In genomic region chr15:78205856-78206255, GRCh38 we compare ENCODE assay signal across 23 cellular contexts. TPM values are rescaled to one million over a fixed set of nuclear protein-coding genes. Genes with fewer than 3 reads are reported as not detected.
DNase-seq lines count a peak whose midpoint lies in the region; ATAC-seq and TF ChIP-seq lines count a peak whose summit lies in the region.
"Had no signal": no experiment of that assay in that cellular context is flagged by ENCODE, and none has a peak within 500 bp of the region (broad histone marks: within the 10 kb centered on the region; RNA-seq: fewer than 3 reads in every experiment).

No MANE protein-coding gene starts in this region.

- CTCF ChIA-PET in activated CD8-positive, alpha-beta memory T cell treated with anti-CD3 and anti-CD28 coated beads, Interleukin-2, amount 10 ng/mL, durations not matched to agents 7 days and 5 days (lab: Charles Lee): interaction anchor here (1.2 to 3.7 kb wide), 5 partner anchors 10 to 240 kb away, joined by 3 to 14 read pairs (median 6); no protein-coding TSS in a partner anchor

- H3K36me3 ChIP-seq in body of pancreas (replicated peaks in 1 of 2; ENCODE audit: insufficient read depth in 1 of 2, low read depth in 2 of 2) (no peaks in the 10 kb centered on the region), suprapubic skin (no peaks in the 10 kb centered on the region)
- H3K36me3 ChIP-seq: thoracic aorta had no signal

- ATAC-seq in activated CD8-positive, alpha-beta memory T cell treated with anti-CD3 and anti-CD28 coated beads, Interleukin-2, amount 10 ng/mL, durations not matched to agents 7 days and 5 days: no peak
- ATAC-seq in body of pancreas (peak; percentile 11), HG03280 (IDR thresholded peaks at IDR 0.05; ENCODE audit: unreplicated experiment) (no peak)
- ATAC-seq: A549 had no signal

- no peak for TF ChIP-seq POLR2A in body of pancreas (IDR thresholded peaks at IDR 0.05)
- no peak for TF ChIP-seq POLR2A in suprapubic skin (IDR thresholded peaks at IDR 0.05)

- peaks cover 7% of the 10 kb centered on the region for H3K27me3 Mint-ChIP-seq in activated CD8-positive, alpha-beta memory T cell treated with anti-CD3 and anti-CD28 coated beads, Interleukin-2, amount 10 ng/mL, durations not matched to agents 7 days and 5 days
- H3K27me3 Mint-ChIP-seq in nephron progenitor cell (ENCODE audit: low read depth, poor library complexity): peaks cover 20% of the 10 kb centered on the region

- 69 to 93% methylated on average over 3 to 10 of the region's 10 CpGs for WGBS in body of pancreas, 2 donors
- 96% methylated on average over 10 of the region's 10 CpGs for WGBS in suprapubic skin

- H3K27me3 ChIP-seq in body of pancreas (no peaks in the 10 kb centered on the region), suprapubic skin (no peaks in the 10 kb centered on the region)

- no peak overlapping the region for H3K27ac Mint-ChIP-seq in activated CD8-positive, alpha-beta memory T cell treated with anti-CD3 and anti-CD28 coated beads, Interleukin-2, amount 10 ng/mL, durations not matched to agents 7 days and 5 days
- H3K27ac Mint-ChIP-seq in nephron progenitor cell: peak overlapping the region; percentile 75

- peaks cover under 1% of the 10 kb centered on the region for H3K4me1 Mint-ChIP-seq in activated CD8-positive, alpha-beta memory T cell treated with anti-CD3 and anti-CD28 coated beads, Interleukin-2, amount 10 ng/mL, durations not matched to agents 7 days and 5 days
- H3K4me1 Mint-ChIP-seq in nephron progenitor cell: peaks cover 54% of the 10 kb centered on the region
- H3K4me1 Mint-ChIP-seq: CD14-positive monocyte had no signal

- no peaks in the 10 kb centered on the region for H3K36me3 Mint-ChIP-seq in activated CD8-positive, alpha-beta memory T cell treated with anti-CD3 and anti-CD28 coated beads, Interleukin-2, amount 10 ng/mL, durations not matched to agents 7 days and 5 days
- H3K36me3 Mint-ChIP-seq in nephron progenitor cell (ENCODE audit: low read depth): no peaks in the 10 kb centered on the region
- H3K36me3 Mint-ChIP-seq: CD14-positive monocyte had no signal

- peak; percentile 34 for DNase-seq in activated CD8-positive, alpha-beta memory T cell treated with anti-CD3 and anti-CD28 coated beads, Interleukin-2, amount 10 ng/mL, durations not matched to agents 7 days and 5 days
- no peak for DNase-seq in activated CD8-positive, alpha-beta memory T cell treated with anti-CD3 and anti-CD28 coated beads, Interleukin-2, amount 50 U/mL, for 4 hours
- peak; percentile 40 to 56 (median 45) for DNase-seq in body of pancreas
- DNase-seq in nephron progenitor cell: no peak
- DNase-seq in suprapubic skin (ENCODE audit: low spot score in 2 of 2): peak; percentile 55 to 68
- no peak for DNase-seq in AG08396 (ENCODE audit: low spot score)
- no peak for DNase-seq in NCI-H1105 (lab: John Stamatoyannopoulos, UW)
- DNase-seq: activated CD4-positive, alpha-beta T cell treated with anti-CD3 and anti-CD28 coated beads for 48 hours; effector CD4-positive, alpha-beta T cell; erythroblast; foreskin keratinocyte; NCI-H1436; NCI-H2171 treated with DMSO at 0.1 percent for 48 hours; NCI-H526 treated with DMSO at 0.1 percent for 48 hours; SHP77 had no signal

- no peaks in the 10 kb centered on the region for H3K9me3 ChIP-seq in body of pancreas
- no peaks in the 10 kb centered on the region for H3K9me3 ChIP-seq in suprapubic skin
- H3K9me3 ChIP-seq: A549, thoracic aorta had no signal

- TF ChIP-seq CTCF in body of pancreas (IDR thresholded peaks at IDR 0.05): no peak
- no peak for TF ChIP-seq CTCF in nephron progenitor cell (IDR thresholded peaks at IDR 0.05)
- no peak for TF ChIP-seq CTCF in suprapubic skin (IDR thresholded peaks at IDR 0.05)

- H3K27ac ChIP-seq in body of pancreas: peak overlapping the region; percentile 69 to 87 (median 72)
- no peak overlapping the region for H3K27ac ChIP-seq in suprapubic skin
- H3K27ac ChIP-seq: A549, foreskin keratinocyte, thoracic aorta had no signal

- no peak overlapping the region for H3K4me3 Mint-ChIP-seq in activated CD8-positive, alpha-beta memory T cell treated with anti-CD3 and anti-CD28 coated beads, Interleukin-2, amount 10 ng/mL, durations not matched to agents 7 days and 5 days
- H3K4me3 Mint-ChIP-seq in nephron progenitor cell: no peak overlapping the region
- H3K4me3 Mint-ChIP-seq: CD14-positive monocyte had no signal

- peaks cover 85% of the 10 kb centered on the region for H3K4me1 ChIP-seq in body of pancreas
- H3K4me1 ChIP-seq in suprapubic skin: peaks cover 65% of the 10 kb centered on the region

- no peak for TF ChIP-seq EP300 in suprapubic skin (IDR thresholded peaks at IDR 0.05)

- no peaks in the 10 kb centered on the region for H3K9me3 Mint-ChIP-seq in activated CD8-positive, alpha-beta memory T cell treated with anti-CD3 and anti-CD28 coated beads, Interleukin-2, amount 10 ng/mL, durations not matched to agents 7 days and 5 days (ENCODE audit: low read depth)
- no peaks in the 10 kb centered on the region for H3K9me3 Mint-ChIP-seq in nephron progenitor cell
- H3K9me3 Mint-ChIP-seq: CD14-positive monocyte had no signal

- H3K4me3 ChIP-seq in body of pancreas (no peak overlapping the region), suprapubic skin (no peak overlapping the region)
- H3K4me3 ChIP-seq: A549, thoracic aorta had no signal

- intact Hi-C loops in body of pancreas (cut with DNase I): no loop called here

RNA-seq across cellular contexts. Expression of gene ACSBG1, which starts 28.5 kb away (rescaled TPM):
- total RNA-seq in activated CD8-positive, alpha-beta memory T cell treated with anti-CD3 and anti-CD28 coated beads, Interleukin-2, amount 10 ng/mL, durations not matched to agents 7 days and 5 days: under 1 TPM in 1 of 2 experiments, not detected in 1; 0.28 TPM
- total RNA-seq in body of pancreas: not detected
- total RNA-seq in suprapubic skin: 100 to 1,000 TPM in 2 of 4 donors, 10 to 100 TPM in 2; 61.8 to 375 (median 102) TPM
- total RNA-seq: foreskin keratinocyte, kidney epithelial cell, M059J, thoracic aorta had no signal

RNA-seq across cellular contexts. Expression of gene IDH3A, which starts 56.7 kb away (rescaled TPM):
- 100 to 1,000 TPM in 1 of 2 experiments, 10 to 100 TPM in 1; 97.9 to 105 TPM for total RNA-seq in activated CD8-positive, alpha-beta memory T cell treated with anti-CD3 and anti-CD28 coated beads, Interleukin-2, amount 10 ng/mL, durations not matched to agents 7 days and 5 days
- total RNA-seq in body of pancreas (10 to 100 TPM; 17.8 to 39.7 TPM), suprapubic skin (10 to 100 TPM; 55.1 to 82.5 (median 55.8) TPM)

RNA-seq across cellular contexts. Expression of gene DNAJA4, which starts 58.5 kb away (rescaled TPM):
- total RNA-seq in activated CD8-positive, alpha-beta memory T cell treated with anti-CD3 and anti-CD28 coated beads, Interleukin-2, amount 10 ng/mL, durations not matched to agents 7 days and 5 days: 10 to 100 TPM; 34.0 to 35.8 TPM
- total RNA-seq in body of pancreas (1 to 10 TPM; 5.9 to 8.0 TPM), suprapubic skin (100 to 1,000 TPM in 1 of 4 donors, 10 to 100 TPM in 3; 42.8 to 115 (median 58.7) TPM)
- total RNA-seq: G401, OCI-LY7 had no signal

Comparison
In these comparisons a context has a peak if more than half of its experiments do, and no peak if none do; other contexts are left out.
1. DNase-seq: peak in activated CD8-positive, alpha-beta memory T cell treated with anti-CD3 and anti-CD28 coated beads, Interleukin-2, amount 10 ng/mL, durations not matched to agents 7 days and 5 days (single experiment), body of pancreas (4 of 4) and suprapubic skin (2 of 2); none in activated CD8-positive, alpha-beta memory T cell treated with anti-CD3 and anti-CD28 coated beads, Interleukin-2, amount 50 U/mL, for 4 hours (single experiment), nephron progenitor cell (single experiment), AG08396 (single experiment) and NCI-H1105 (single experiment).
2. RNA of gene ACSBG1, which starts 28.5 kb away (total RNA-seq): 61.8 to 375 TPM in suprapubic skin; 0.28 TPM in activated CD8-positive, alpha-beta memory T cell treated with anti-CD3 and anti-CD28 coated beads, Interleukin-2, amount 10 ng/mL, durations not matched to agents 7 days and 5 days and not detected in body of pancreas; every median in the first group is over 10 times any median in the second.